2 cellular contexts compared by ENCODE assay signal in genomic region chr1:27627733-27628132, GRCh38. TPM values are rescaled to one million over a fixed set of nuclear protein-coding genes. Genes with fewer than 3 reads are reported as not detected.
"Had no signal": no experiment of that assay in that cellular context is flagged by ENCODE, and none has a peak within 500 bp of the region (broad histone marks: within the 10 kb centered on the region; RNA-seq: fewer than 3 reads in every experiment).

No MANE protein-coding gene starts in this region.

RNA-seq across cellular contexts. Expression of gene FGR, which starts 7.3 kb away (rescaled TPM):
- total RNA-seq: kidney epithelial cell, progenitor cell of endocrine pancreas had no signal
